In genomic region chrX:2703991-2704369, GRCh38 we compare ENCODE assay signal across 10 cellular contexts. TPM values are rescaled to one million over a fixed set of nuclear protein-coding genes. Genes with fewer than 3 reads are reported as not detected.
DNase-seq lines count a peak whose midpoint lies in the region; ATAC-seq and TF ChIP-seq lines count a peak whose summit lies in the region.
"Had no signal": no experiment of that assay in that cellular context is flagged by ENCODE, and none has a peak within 500 bp of the region (broad histone marks: within the 10 kb centered on the region; RNA-seq: fewer than 3 reads in every experiment).

No MANE protein-coding gene starts in this region.

- peak; percentile 27 for TF ChIP-seq CTCF in cardiac muscle cell (IDR thresholded peaks at IDR 0.05; ENCODE audit: low read depth, low read length)
- peak in 2 of 5 experiments; percentile 41 to 54 for TF ChIP-seq CTCF in gastrocnemius medialis (IDR thresholded peaks at IDR 0.05 in 4 of 5, conservative IDR thresholded peaks at IDR 0.05 in 1 of 5)

- H3K27me3 ChIP-seq in cardiac muscle cell = no peaks in the 10 kb centered on the region
- no peaks in the 10 kb centered on the region for H3K27me3 ChIP-seq in gastrocnemius medialis

- no peaks in the 10 kb centered on the region for H3K9me3 ChIP-seq in cardiac muscle cell (ENCODE audit: low read depth)
- H3K9me3 ChIP-seq in gastrocnemius medialis = no peaks in the 10 kb centered on the region

- in situ Hi-C loops in gastrocnemius medialis (cut with MboI; ENCODE audit: low sequenced_read_pairs in 4 of 4) = no loop called here

- H3K4me1 ChIP-seq in cardiac muscle cell (ENCODE audit: low read depth) (peaks cover 59% of the 10 kb centered on the region), gastrocnemius medialis (peaks cover 72 to 78% of the 10 kb centered on the region in 2 donors)

- peak overlapping the region; percentile 70 for H3K27ac Mint-ChIP-seq in activated naive CD8-positive, alpha-beta T cell treated with anti-CD3 and anti-CD28 coated beads, Interleukin-2, amount 50 U/mL, for 24 hours

- DNase-seq in EH (ENCODE audit: low read depth) (peak; percentile 74), cardiac muscle cell (ENCODE audit: low read depth in 1 of 2, low spot score in 1 of 2) (peak in 1 of 2 donors; percentile 62), gastrocnemius medialis (peak; percentile 50 to 63), DMS114 treated with DMSO at 0.1 percent for 48 hours (lab: John Stamatoyannopoulos, UW; ENCODE audit: unreplicated experiment) (no peak), NCI-H2029 treated with DMSO at 0.1 percent for 48 hours (lab: John Stamatoyannopoulos, UW) (no peak)
- no peak for DNase-seq in activated naive CD8-positive, alpha-beta T cell treated with anti-CD3 and anti-CD28 coated beads, Interleukin-2, amount 50 U/mL, for 24 hours

- no peak for ATAC-seq in activated naive CD8-positive, alpha-beta T cell treated with anti-CD3 and anti-CD28 coated beads, Interleukin-2, amount 50 U/mL, for 24 hours
- ATAC-seq in gastrocnemius medialis (peak; percentile 55 to 78), GM21423 (IDR thresholded peaks at IDR 0.05; ENCODE audit: unreplicated experiment) (no peak), GM18909 (IDR thresholded peaks at IDR 0.05; ENCODE audit: poor library complexity, unreplicated experiment) (no peak)
- ATAC-seq: HCT116 had no signal

- no peaks in the 10 kb centered on the region for H3K27me3 Mint-ChIP-seq in activated naive CD8-positive, alpha-beta T cell treated with anti-CD3 and anti-CD28 coated beads, Interleukin-2, amount 50 U/mL, for 24 hours

- intact Hi-C loops in gastrocnemius medialis (cut with DNase I; ENCODE audit: low total_unique reads) = loop anchor here (5.0 kb wide), 1 partner anchor 108 kb away; no protein-coding TSS in a partner anchor

- TF ChIP-seq POLR2A in gastrocnemius medialis (IDR thresholded peaks at IDR 0.05) = no peak

- H3K4me3 ChIP-seq in cardiac muscle cell = no peak overlapping the region
- peak overlapping the region in 2 of 4 donors; percentile 3 to 37 for H3K4me3 ChIP-seq in gastrocnemius medialis

- peaks cover 40% of the 10 kb centered on the region for H3K36me3 Mint-ChIP-seq in activated naive CD8-positive, alpha-beta T cell treated with anti-CD3 and anti-CD28 coated beads, Interleukin-2, amount 50 U/mL, for 24 hours (ENCODE audit: low read depth)

- H3K4me3 Mint-ChIP-seq in activated naive CD8-positive, alpha-beta T cell treated with anti-CD3 and anti-CD28 coated beads, Interleukin-2, amount 50 U/mL, for 24 hours = peak overlapping the region; percentile 65

- H3K9me3 Mint-ChIP-seq in activated naive CD8-positive, alpha-beta T cell treated with anti-CD3 and anti-CD28 coated beads, Interleukin-2, amount 50 U/mL, for 24 hours = peaks cover 6% of the 10 kb centered on the region

- H3K36me3 ChIP-seq in cardiac muscle cell (no peaks in the 10 kb centered on the region), gastrocnemius medialis (no peaks in the 10 kb centered on the region)

- peak overlapping the region; percentile 96 for H3K27ac ChIP-seq in cardiac muscle cell
- peak overlapping the region; percentile 29 to 91 (median 58) for H3K27ac ChIP-seq in gastrocnemius medialis

- peaks cover 94% of the 10 kb centered on the region for H3K4me1 Mint-ChIP-seq in activated naive CD8-positive, alpha-beta T cell treated with anti-CD3 and anti-CD28 coated beads, Interleukin-2, amount 50 U/mL, for 24 hours

RNA-seq across cellular contexts. Expression of gene CD99, which starts 12.9 kb away (rescaled TPM):
- total RNA-seq in cardiac muscle cell = 361 and 474 TPM in 2 replicates
- 467 and 575 TPM in 2 replicates for polyA plus RNA-seq in cardiac muscle cell
- total RNA-seq in gastrocnemius medialis = 100 to 1,000 TPM; 110 to 207 (median 133) TPM

RNA-seq across cellular contexts. Expression of gene XG, which starts 47.9 kb away (rescaled TPM):
- total RNA-seq in cardiac muscle cell = not detected in 2 replicates
- polyA plus RNA-seq in cardiac muscle cell = not detected in 2 replicates
- 1 to 10 TPM in 3 of 4 donors, under 1 TPM in 1; 0.97 to 2.4 (median 1.9) TPM for total RNA-seq in gastrocnemius medialis
- total RNA-seq: HT1080 had no signal

Comparison
In these comparisons a context has a peak if more than half of its experiments do, and no peak if none do; other contexts are left out.
1. DNase-seq: peak in EH (single experiment) and gastrocnemius medialis (2 of 2); none in activated naive CD8-positive, alpha-beta T cell treated with anti-CD3 and anti-CD28 coated beads, Interleukin-2, amount 50 U/mL, for 24 hours (single experiment), DMS114 treated with DMSO at 0.1 percent for 48 hours (single experiment) and NCI-H2029 treated with DMSO at 0.1 percent for 48 hours (single experiment).
2. ATAC-seq: peak in gastrocnemius medialis (2 of 2); none in activated naive CD8-positive, alpha-beta T cell treated with anti-CD3 and anti-CD28 coated beads, Interleukin-2, amount 50 U/mL, for 24 hours (single experiment), GM21423 (single experiment) and GM18909 (single experiment).